Comparison of ENCODE assay signal across 10 cellular contexts in the genomic region with DNA sequence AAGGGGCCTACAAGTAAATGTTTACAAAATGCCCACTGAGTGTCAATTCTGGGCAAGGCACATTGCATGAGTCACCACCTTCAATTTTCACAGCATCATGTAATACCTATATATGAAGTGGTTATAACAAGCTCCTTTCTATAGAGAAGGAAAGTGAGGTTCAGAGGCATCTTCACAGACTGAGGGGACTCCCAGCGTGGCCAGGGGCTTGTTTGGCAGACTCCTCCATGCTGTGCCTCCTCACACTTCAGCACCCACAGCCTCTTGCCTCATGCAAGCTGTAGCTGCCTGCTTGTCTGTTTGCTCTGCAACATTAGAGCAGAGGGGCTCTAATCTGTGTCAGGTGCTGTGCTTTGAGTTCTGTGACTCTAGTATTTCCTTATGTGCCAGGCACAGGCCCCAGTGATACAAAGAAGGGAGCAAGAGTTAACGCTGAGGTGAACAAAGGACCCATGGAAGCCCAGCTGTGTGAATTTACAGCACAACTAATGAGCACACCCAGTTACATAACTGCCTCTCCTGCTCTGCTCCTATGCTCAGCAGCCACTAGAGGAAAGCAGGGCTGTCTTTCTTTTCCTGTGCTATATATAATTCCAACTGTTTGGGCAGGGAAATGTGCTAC.
DNase-seq lines count a peak whose midpoint lies in the region; ATAC-seq lines count a peak whose summit lies in the region.
"Had no signal": no experiment of that assay in that cellular context is flagged by ENCODE, and none has a peak within 500 bp of the region (broad histone marks: within the 10 kb centered on the region; RNA-seq: fewer than 3 reads in every experiment).

No MANE protein-coding gene starts in this region.

- no peaks in the 10 kb centered on the region for H3K36me3 Mint-ChIP-seq in CD4-positive, alpha-beta memory T cell

- DNase-seq in GDM1 (lab: John Stamatoyannopoulos, UW) (peak; percentile 30), UCSD-AML1 (lab: John Stamatoyannopoulos, UW; ENCODE audit: unreplicated experiment) (peak; percentile 34), left cardiac atrium (no peak), HPDE6-E6E7 (ENCODE audit: extremely low spot score) (no peak), KBM-7 (no peak)
- no peak for DNase-seq in activated CD4-positive, alpha-beta T cell treated with anti-CD3 and anti-CD28 coated beads for 48 hours
- DNase-seq in CD4-positive, alpha-beta memory T cell = no peak
- DNase-seq: SHP77 treated with DMSO at 0.1 percent for 48 hours, trophoblast cell had no signal

- H3K27me3 Mint-ChIP-seq in CD4-positive, alpha-beta memory T cell = no peaks in the 10 kb centered on the region

- no peaks in the 10 kb centered on the region for H3K36me3 ChIP-seq in rectal smooth muscle tissue (ENCODE audit: control insufficient read depth, insufficient read depth, low read length)
- H3K36me3 ChIP-seq in CD4-positive, alpha-beta memory T cell (ENCODE audit: insufficient read depth, low read length) = no peaks in the 10 kb centered on the region

- no peak overlapping the region for H3K4me3 ChIP-seq in rectal smooth muscle tissue (ENCODE audit: low read length)
- H3K4me3 ChIP-seq in CD4-positive, alpha-beta memory T cell (ENCODE audit: low read length in 2 of 2) = no peak overlapping the region

- H3K27me3 ChIP-seq in rectal smooth muscle tissue (ENCODE audit: control insufficient read depth, insufficient read depth, low read length) = no peaks in the 10 kb centered on the region
- H3K27me3 ChIP-seq in CD4-positive, alpha-beta memory T cell (ENCODE audit: insufficient read depth, low read length) = no peaks in the 10 kb centered on the region

- peak overlapping the region; percentile 79 for H3K27ac ChIP-seq in rectal smooth muscle tissue (ENCODE audit: low read depth, low read length)
- no peak overlapping the region for H3K27ac ChIP-seq in CD4-positive, alpha-beta memory T cell (ENCODE audit: low read depth, low read length)

- POLR2A ChIA-PET in CD4-positive, alpha-beta memory T cell (lab: Charles Lee; ENCODE audit: partially characterized antibody) = interaction anchor here (0.6 kb wide), 1 partner anchor 215 kb away, joined by 5 read pairs; no protein-coding TSS in a partner anchor

- no peaks in the 10 kb centered on the region for H3K9me3 ChIP-seq in CD4-positive, alpha-beta memory T cell (ENCODE audit: control insufficient read depth in 1 of 2, low read length in 2 of 2)

- in situ Hi-C loops in KBM-7 (cut with MboI; ENCODE audit: low pct_unique_long_range_greater_than_20kb, low sequenced_read_pairs) = no loop called here

- H3K4me1 Mint-ChIP-seq in CD4-positive, alpha-beta memory T cell = peaks cover 5 to 14% (median 9%) of the 10 kb centered on the region in 4 donors

- CTCF ChIA-PET in CD4-positive, alpha-beta memory T cell (lab: Charles Lee; ENCODE audit: partially characterized antibody) = no interaction called here

- H3K27ac Mint-ChIP-seq in CD4-positive, alpha-beta memory T cell = peak overlapping the region in 1 of 7 donors; percentile 22

- H3K4me3 Mint-ChIP-seq in CD4-positive, alpha-beta memory T cell = no peak overlapping the region

- ATAC-seq in left cardiac atrium = peak; percentile 36 to 70

- intact Hi-C loops in left cardiac atrium (cut with DNase I) = loop anchor here in 1 of 2 donors (10.0 kb wide), 1 partner anchor 90 kb away; no protein-coding TSS in a partner anchor
- intact Hi-C loops in CD4-positive, alpha-beta memory T cell (cut with micrococcal nuclease) = no loop called here

- H3K9me3 Mint-ChIP-seq in CD4-positive, alpha-beta memory T cell = no peaks in the 10 kb centered on the region

- H3K4me1 ChIP-seq in rectal smooth muscle tissue (ENCODE audit: control insufficient read depth, insufficient read depth, low read length) = peaks cover 43% of the 10 kb centered on the region
- peaks cover 9% of the 10 kb centered on the region for H3K4me1 ChIP-seq in CD4-positive, alpha-beta memory T cell (ENCODE audit: insufficient read depth, low read length)

- H3K9ac ChIP-seq in rectal smooth muscle tissue (ENCODE audit: low read length) = no peak overlapping the region

Comparison
In these comparisons a context has a peak if more than half of its experiments do, and no peak if none do; other contexts are left out.
1. DNase-seq: peak in GDM1 (single experiment) and UCSD-AML1 (single experiment); none in left cardiac atrium (single experiment), activated CD4-positive, alpha-beta T cell treated with anti-CD3 and anti-CD28 coated beads for 48 hours (single experiment), CD4-positive, alpha-beta memory T cell (0 of 5), HPDE6-E6E7 (single experiment) and KBM-7 (single experiment).